ENCODE assay signal across 9 cellular contexts in the genomic region with DNA sequence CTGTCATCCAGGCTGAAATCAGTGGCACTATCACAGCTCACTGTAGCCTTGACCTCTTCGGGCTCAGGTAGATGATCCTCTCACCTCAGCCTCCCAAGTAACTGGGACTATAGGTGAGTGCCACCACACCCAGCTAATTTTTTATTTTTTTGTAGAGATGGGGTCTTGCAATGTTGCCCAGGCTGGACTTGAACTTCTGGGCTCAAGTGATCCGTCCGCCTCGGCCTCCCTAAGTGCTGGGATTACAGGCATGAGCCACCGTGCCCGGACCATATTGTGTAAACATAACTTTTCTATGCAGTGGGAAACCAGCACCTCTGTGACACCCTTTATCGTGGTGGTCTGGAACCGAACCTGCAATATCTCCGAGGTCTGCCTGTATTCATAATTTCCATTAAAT. TPM values are rescaled to one million over a fixed set of nuclear protein-coding genes. Genes with fewer than 3 reads are reported as not detected.
"Had no signal": no experiment of that assay in that cellular context is flagged by ENCODE, and none has a peak within 500 bp of the region (broad histone marks: within the 10 kb centered on the region; RNA-seq: fewer than 3 reads in every experiment).

No MANE protein-coding gene starts in this region.

- H3K4me1 Mint-ChIP-seq: IgD-negative memory B cell had no signal

- H3K9ac ChIP-seq: GM23248 had no signal

- DNase-seq: GM23248, GOT3, H7, HCEC 1CT, KBM-7 had no signal

- H3K9me3 Mint-ChIP-seq: IgD-negative memory B cell had no signal

- H3K4me3 Mint-ChIP-seq: IgD-negative memory B cell had no signal

- FAIRE-seq: HTR-8/SVneo had no signal

- H3K27ac ChIP-seq: GM23248 had no signal

- H3K36me3 Mint-ChIP-seq: IgD-negative memory B cell had no signal

- H3K27me3 Mint-ChIP-seq: IgD-negative memory B cell had no signal

- H2AFZ ChIP-seq: GM23248 had no signal

- H3K4me3 ChIP-seq: GM23248 had no signal

- H3K27ac Mint-ChIP-seq: IgD-negative memory B cell had no signal

RNA-seq across cellular contexts. Expression of gene CSF3, which starts 11.2 kb away (rescaled TPM):
- total RNA-seq: GM23248, H4, HT-29 had no signal
- polyA plus RNA-seq: IgD-negative memory B cell had no signal

RNA-seq across cellular contexts. Expression of gene GSDMA, which starts 41.3 kb away (rescaled TPM):
- total RNA-seq: GM23248, H4, H7, HT-29 had no signal
